Comparison of ENCODE assay signal across 28 cellular contexts in genomic region chrX:67599532-67599931, GRCh38.
"Had no signal": no experiment of that assay in that cellular context is flagged by ENCODE, and none has a peak within 500 bp of the region (broad histone marks: within the 10 kb centered on the region; RNA-seq: fewer than 3 reads in every experiment).

No MANE protein-coding gene starts in this region.

- H3K9me3 ChIP-seq: ovary, psoas muscle, right lobe of liver, sigmoid colon, stomach, thoracic aorta, thyroid gland, tibial nerve, upper lobe of left lung, vagina had no signal

- H3K27ac ChIP-seq: neural progenitor cell, ovary, parathyroid adenoma, psoas muscle, right lobe of liver, sigmoid colon, stomach, thoracic aorta, thyroid gland, tibial nerve, upper lobe of left lung, vagina had no signal

- H3K4me1 Mint-ChIP-seq: nephron; stimulated activated effector memory CD8-positive, alpha-beta T cell treated with anti-CD3 and anti-CD28 coated beads, Interleukin-12 subunit alpha, Interleukin-12 subunit beta, amount 100 ng/mL, for 72 hours; stimulated activated naive B cell treated with anti-CD40 and anti-IgM and Interleukin-4, amounts not matched to agents 10 μg/mL and 1 μg/mL and 100 μg/mL, for 72 hours had no signal

- H3K4me1 ChIP-seq: neural progenitor cell, parathyroid adenoma, sigmoid colon, stomach, thyroid gland, tibial nerve, upper lobe of left lung had no signal

- H3K9ac ChIP-seq: neural progenitor cell, parathyroid adenoma had no signal

- H3K79me2 ChIP-seq: parathyroid adenoma had no signal

- ATAC-seq: psoas muscle; right cardiac atrium; right lobe of liver; stimulated activated effector memory CD8-positive, alpha-beta T cell treated with anti-CD3 and anti-CD28 coated beads, Interleukin-12 subunit alpha, Interleukin-12 subunit beta, amount 100 ng/mL, for 72 hours; stimulated activated naive B cell treated with anti-CD40 and anti-IgM and Interleukin-4, amounts not matched to agents 10 μg/mL and 1 μg/mL and 100 μg/mL, for 72 hours had no signal

- DNase-seq: occipital lobe; ovary; posterior cingulate gyrus; psoas muscle; right cardiac atrium; right lobe of liver; sigmoid colon; small intestine; stimulated activated CD4-positive, alpha-beta T cell treated with anti-CD3 and anti-CD28 coated beads, Interleukin-15, amount 100 ng/mL, for 24 hours; stimulated activated CD4-positive, alpha-beta T cell treated with anti-CD3 and anti-CD28 coated beads, Interleukin-2, amount 100 ng/mL, for 24 hours; stimulated activated CD4-positive, alpha-beta T cell treated with anti-CD3 and anti-CD28 coated beads, Interleukin-2, amount 100 ng/mL, for 48 hours; stimulated activated CD4-positive, alpha-beta T cell treated with anti-CD3 and anti-CD28 coated beads, Interleukin-4, amount 100 ng/mL, for 24 hours; stimulated activated naive B cell treated with anti-CD40 and anti-IgM and Interleukin-4, amounts not matched to agents 10 μg/mL and 1 μg/mL and 100 μg/mL, for 72 hours; stimulated activated naive CD4-positive, alpha-beta T cell treated with Interleukin-2 at 50 U/mL for 16 hours; stomach; thyroid gland; trophoblast cell; upper lobe of left lung had no signal

- H3K27me3 ChIP-seq: neural progenitor cell, ovary, right lobe of liver, sigmoid colon, stomach, thyroid gland, tibial nerve, upper lobe of left lung, vagina had no signal

- H3K9me3 Mint-ChIP-seq: nephron; neural progenitor cell; stimulated activated naive B cell treated with anti-CD40 and anti-IgM and Interleukin-4, amounts not matched to agents 10 μg/mL and 1 μg/mL and 100 μg/mL, for 72 hours; stimulated activated naive CD8-positive, alpha-beta T cell treated with anti-CD3 and anti-CD28 coated beads, Interleukin-15, Interleukin-2, amounts not matched to agents 100 ng/mL and 50 ng/mL, for 24 hours had no signal

- H3K27ac Mint-ChIP-seq: nephron; neural progenitor cell; progenitor cell of endocrine pancreas; stimulated activated effector memory CD8-positive, alpha-beta T cell treated with anti-CD3 and anti-CD28 coated beads, Interleukin-12 subunit alpha, Interleukin-12 subunit beta, amount 100 ng/mL, for 72 hours; stimulated activated naive B cell treated with anti-CD40 and anti-IgM and Interleukin-4, amounts not matched to agents 10 μg/mL and 1 μg/mL and 100 μg/mL, for 72 hours; stimulated activated naive CD8-positive, alpha-beta T cell treated with anti-CD3 and anti-CD28 coated beads, Interleukin-15, Interleukin-2, amounts not matched to agents 100 ng/mL and 50 ng/mL, for 24 hours had no signal

- H3K36me3 ChIP-seq: neural progenitor cell, ovary, right lobe of liver, sigmoid colon, stomach, thoracic aorta, thyroid gland, tibial nerve, upper lobe of left lung, vagina had no signal

- H3K4me2 ChIP-seq: neural progenitor cell had no signal

- H3K27me3 Mint-ChIP-seq: progenitor cell of endocrine pancreas; stimulated activated naive B cell treated with anti-CD40 and anti-IgM and Interleukin-4, amounts not matched to agents 10 μg/mL and 1 μg/mL and 100 μg/mL, for 72 hours; stimulated activated naive CD8-positive, alpha-beta T cell treated with anti-CD3 and anti-CD28 coated beads, Interleukin-15, Interleukin-2, amounts not matched to agents 100 ng/mL and 50 ng/mL, for 24 hours had no signal

- H3K36me3 Mint-ChIP-seq: neural progenitor cell; stimulated activated effector memory CD8-positive, alpha-beta T cell treated with anti-CD3 and anti-CD28 coated beads, Interleukin-12 subunit alpha, Interleukin-12 subunit beta, amount 100 ng/mL, for 72 hours; stimulated activated naive B cell treated with anti-CD40 and anti-IgM and Interleukin-4, amounts not matched to agents 10 μg/mL and 1 μg/mL and 100 μg/mL, for 72 hours had no signal

- FAIRE-seq: small intestine, urothelium cell line had no signal

- H3K4me3 ChIP-seq: neural progenitor cell, ovary, psoas muscle, right lobe of liver, sigmoid colon, stomach, thoracic aorta, thyroid gland, tibial nerve, upper lobe of left lung, vagina had no signal

- H2AFZ ChIP-seq: neural progenitor cell, parathyroid adenoma had no signal

- H3K4me3 Mint-ChIP-seq: nephron; neural progenitor cell; stimulated activated effector memory CD8-positive, alpha-beta T cell treated with anti-CD3 and anti-CD28 coated beads, Interleukin-12 subunit alpha, Interleukin-12 subunit beta, amount 100 ng/mL, for 72 hours; stimulated activated naive B cell treated with anti-CD40 and anti-IgM and Interleukin-4, amounts not matched to agents 10 μg/mL and 1 μg/mL and 100 μg/mL, for 72 hours; stimulated activated naive CD8-positive, alpha-beta T cell treated with anti-CD3 and anti-CD28 coated beads, Interleukin-15, Interleukin-2, amounts not matched to agents 100 ng/mL and 50 ng/mL, for 24 hours had no signal
